In the genomic region with DNA sequence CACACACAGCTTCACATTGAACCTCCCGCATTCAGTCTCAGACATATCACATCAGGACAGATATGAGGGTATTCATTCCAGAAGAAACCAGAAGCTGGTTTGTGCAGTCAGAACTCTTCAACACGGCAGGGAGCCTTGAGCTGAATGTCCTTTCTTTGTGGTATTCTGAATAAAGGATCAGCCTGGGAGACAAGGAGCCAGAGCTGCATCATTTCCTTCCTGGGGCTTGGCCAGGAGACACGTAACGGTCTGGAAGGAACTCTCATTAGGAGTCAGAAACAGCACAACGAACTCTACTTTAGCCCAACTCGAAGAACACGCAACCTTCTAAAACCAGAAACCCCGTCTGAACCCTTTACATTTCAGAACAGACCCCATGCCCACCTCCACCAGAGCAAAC, we compare ENCODE assay signal across 2 cellular contexts.
TF ChIP-seq lines count a peak whose summit lies in the region.

No MANE protein-coding gene starts in this region.

TF ChIP-seq in GM12891, 5 proteins besides CTCF, POLR2A, EP300 and RAD21 (continued from another document):
- TF ChIP-seq TAF1 (IDR thresholded peaks at IDR 0.05; ENCODE audit: low read depth, low read length): no peak

TF ChIP-seq in SK-N-SH, 30 proteins besides CTCF, POLR2A, EP300 and RAD21 (continued from another document):
- TF ChIP-seq, protein P1, sequence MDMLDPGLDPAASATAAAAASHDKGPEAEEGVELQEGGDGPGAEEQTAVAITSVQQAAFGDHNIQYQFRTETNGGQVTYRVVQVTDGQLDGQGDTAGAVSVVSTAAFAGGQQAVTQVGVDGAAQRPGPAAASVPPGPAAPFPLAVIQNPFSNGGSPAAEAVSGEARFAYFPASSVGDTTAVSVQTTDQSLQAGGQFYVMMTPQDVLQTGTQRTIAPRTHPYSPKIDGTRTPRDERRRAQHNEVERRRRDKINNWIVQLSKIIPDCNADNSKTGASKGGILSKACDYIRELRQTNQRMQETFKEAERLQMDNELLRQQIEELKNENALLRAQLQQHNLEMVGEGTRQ (IDR thresholded peaks at IDR 0.05; ENCODE audit: borderline replicate concordance, low read depth, low read length): no peak
- TF ChIP-seq CHD2 (IDR thresholded peaks at IDR 0.05; ENCODE audit: low read length, partially characterized antibody): no peak
- TF ChIP-seq, protein P2, sequence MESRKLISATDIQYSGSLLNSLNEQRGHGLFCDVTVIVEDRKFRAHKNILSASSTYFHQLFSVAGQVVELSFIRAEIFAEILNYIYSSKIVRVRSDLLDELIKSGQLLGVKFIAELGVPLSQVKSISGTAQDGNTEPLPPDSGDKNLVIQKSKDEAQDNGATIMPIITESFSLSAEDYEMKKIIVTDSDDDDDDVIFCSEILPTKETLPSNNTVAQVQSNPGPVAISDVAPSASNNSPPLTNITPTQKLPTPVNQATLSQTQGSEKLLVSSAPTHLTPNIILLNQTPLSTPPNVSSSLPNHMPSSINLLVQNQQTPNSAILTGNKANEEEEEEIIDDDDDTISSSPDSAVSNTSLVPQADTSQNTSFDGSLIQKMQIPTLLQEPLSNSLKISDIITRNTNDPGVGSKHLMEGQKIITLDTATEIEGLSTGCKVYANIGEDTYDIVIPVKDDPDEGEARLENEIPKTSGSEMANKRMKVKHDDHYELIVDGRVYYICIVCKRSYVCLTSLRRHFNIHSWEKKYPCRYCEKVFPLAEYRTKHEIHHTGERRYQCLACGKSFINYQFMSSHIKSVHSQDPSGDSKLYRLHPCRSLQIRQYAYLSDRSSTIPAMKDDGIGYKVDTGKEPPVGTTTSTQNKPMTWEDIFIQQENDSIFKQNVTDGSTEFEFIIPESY (IDR thresholded peaks at IDR 0.05; ENCODE audit: borderline replicate concordance, low read depth): no peak
- TF ChIP-seq, protein P3, sequence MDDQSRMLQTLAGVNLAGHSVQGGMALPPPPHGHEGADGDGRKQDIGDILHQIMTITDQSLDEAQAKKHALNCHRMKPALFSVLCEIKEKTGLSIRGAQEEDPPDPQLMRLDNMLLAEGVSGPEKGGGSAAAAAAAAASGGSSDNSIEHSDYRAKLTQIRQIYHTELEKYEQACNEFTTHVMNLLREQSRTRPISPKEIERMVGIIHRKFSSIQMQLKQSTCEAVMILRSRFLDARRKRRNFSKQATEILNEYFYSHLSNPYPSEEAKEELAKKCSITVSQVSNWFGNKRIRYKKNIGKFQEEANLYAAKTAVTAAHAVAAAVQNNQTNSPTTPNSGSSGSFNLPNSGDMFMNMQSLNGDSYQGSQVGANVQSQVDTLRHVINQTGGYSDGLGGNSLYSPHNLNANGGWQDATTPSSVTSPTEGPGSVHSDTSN (IDR thresholded peaks at IDR 0.05): no peak
- TF ChIP-seq JUND (IDR thresholded peaks at IDR 0.05): no peak
- TF ChIP-seq, protein P4, sequence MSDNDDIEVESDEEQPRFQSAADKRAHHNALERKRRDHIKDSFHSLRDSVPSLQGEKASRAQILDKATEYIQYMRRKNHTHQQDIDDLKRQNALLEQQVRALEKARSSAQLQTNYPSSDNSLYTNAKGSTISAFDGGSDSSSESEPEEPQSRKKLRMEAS (IDR thresholded peaks at IDR 0.05; ENCODE audit: low read depth): no peak
- TF ChIP-seq NFIC (IDR thresholded peaks at IDR 0.05; ENCODE audit: borderline replicate concordance): no peak
- TF ChIP-seq NRF1 (IDR thresholded peaks at IDR 0.05; ENCODE audit: low read depth, low read length): no peak
- no peak for TF ChIP-seq EZH2phosphoT487 (IDR thresholded peaks at IDR 0.05; ENCODE audit: borderline replicate concordance, low read depth)
- TF ChIP-seq, protein P5, sequence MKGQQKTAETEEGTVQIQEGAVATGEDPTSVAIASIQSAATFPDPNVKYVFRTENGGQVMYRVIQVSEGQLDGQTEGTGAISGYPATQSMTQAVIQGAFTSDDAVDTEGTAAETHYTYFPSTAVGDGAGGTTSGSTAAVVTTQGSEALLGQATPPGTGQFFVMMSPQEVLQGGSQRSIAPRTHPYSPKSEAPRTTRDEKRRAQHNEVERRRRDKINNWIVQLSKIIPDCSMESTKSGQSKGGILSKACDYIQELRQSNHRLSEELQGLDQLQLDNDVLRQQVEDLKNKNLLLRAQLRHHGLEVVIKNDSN (IDR thresholded peaks at IDR 0.05; ENCODE audit: borderline replicate concordance, low read depth): no peak
